ENCODE assay signal across 8 cellular contexts in genomic region chr17:74211141-74211928, GRCh38. TPM values are rescaled to one million over a fixed set of nuclear protein-coding genes. Genes with fewer than 3 reads are reported as not detected.
DNase-seq lines count a peak whose midpoint lies in the region; ATAC-seq, FAIRE-seq and TF ChIP-seq lines count a peak whose summit lies in the region.

No MANE protein-coding gene starts in this region.

- ATAC-seq in CD4-positive, alpha-beta T cell (ENCODE audit: poor library complexity), result no peak
- no peak for ATAC-seq in GM12878
- no peak for ATAC-seq in GM18502 (IDR thresholded peaks at IDR 0.05; ENCODE audit: poor library complexity, unreplicated experiment)

- TF ChIP-seq RAD21 in GM12878 (IDR thresholded peaks at IDR 0.05; ENCODE audit: insufficient read depth, low read depth, low read length), result no peak

- H3K4me2 ChIP-seq in MM.1S (ENCODE audit: low read depth, low read length) (peak overlapping the region; percentile 97), GM12878 (ENCODE audit: control insufficient read depth, insufficient read depth) (peak overlapping the region; percentile 89)

- in situ Hi-C loops in GM12878 (cut with MboI) (loop anchor here (10.0 kb wide), 1 partner anchor 63 kb away; the partner anchor contains the start of gene DNAI2), GM13976 (cut with MboI; ENCODE audit: low sequenced_read_pairs, unreplicated experiment) (no loop called here)

- FAIRE-seq in GM12878 (lab: Jason Lieb, UNC), result no peak

- H3K4me3 Mint-ChIP-seq in CD4-positive, alpha-beta T cell, result peak overlapping the region; percentile 89

- H3K4me1 Mint-ChIP-seq in CD4-positive, alpha-beta T cell (ENCODE audit: low read depth), result peaks cover 56% of the 10 kb centered on the region

- no TSS peak for BruUV-seq in GM12878 (replicated peaks; lab: Mats Ljungman, UMichigan)

- DNase-seq in CD4-positive, alpha-beta T cell, result peak in 1 of 10 experiments; percentile 18
- DNase-seq in MM.1S (no peak), GM12878 (ENCODE audit: low read depth, low spot score) (no peak), DMS114 treated with DMSO at 0.1 percent for 48 hours (lab: John Stamatoyannopoulos, UW; ENCODE audit: unreplicated experiment) (no peak), GM13976 (ENCODE audit: low spot score) (no peak), NCI-H1436 treated with DMSO at 0.1 percent for 48 hours (lab: John Stamatoyannopoulos, UW) (no peak)

- H3K4me3 ChIP-seq in MM.1S (ENCODE audit: low read length) (peak overlapping the region; percentile 63), GM12878 (peak overlapping the region; percentile 77; the same call in 1 of the 2 replicates), mesodermal cell (ENCODE audit: extremely low read depth, insufficient read depth, low read length, poor library complexity, severe bottlenecking) (no peak overlapping the region)

- peak overlapping the region; percentile 4 for H3K27ac ChIP-seq in CD4-positive, alpha-beta T cell (ENCODE audit: low read depth, low read length)
- H3K27ac ChIP-seq in MM.1S (ENCODE audit: low read length), result no peak overlapping the region
- H3K27ac ChIP-seq in GM12878 (ENCODE audit: control insufficient read depth, insufficient read depth), result no peak overlapping the region
- peak overlapping the region; percentile 72 for H3K27ac ChIP-seq in mesodermal cell (ENCODE audit: low read depth, low read length, severe bottlenecking)

- no peak for TF ChIP-seq CTCF in CD4-positive, alpha-beta T cell (IDR thresholded peaks at IDR 0.05)
- TF ChIP-seq CTCF in MM.1S (IDR thresholded peaks at IDR 0.05; ENCODE audit: low read length) (no peak), GM12878 (IDR thresholded peaks at IDR 0.05 in 2 of 3, conservative IDR thresholded peaks at IDR 0.05 in 1 of 3; ENCODE audit: control insufficient read depth in 2 of 3, extremely low read depth in 1 of 3, insufficient read depth in 1 of 3, low read depth in 3 of 3, low read length in 3 of 3) (no peak), GM13976 (IDR thresholded peaks at IDR 0.05; ENCODE audit: borderline replicate concordance, control extremely low read depth, extremely low read depth, insufficient read depth, missing control alignments) (no peak)

- H3K79me2 ChIP-seq in MM.1S (ENCODE audit: low read length) (peaks cover 25% of the 10 kb centered on the region), GM12878 (ENCODE audit: control insufficient read depth, insufficient read depth, low read length) (peaks cover 31% of the 10 kb centered on the region)

- H2AFZ ChIP-seq in MM.1S (ENCODE audit: low read length), result no peak overlapping the region
- no peak overlapping the region for H2AFZ ChIP-seq in GM12878 (ENCODE audit: control insufficient read depth, low read depth, low read length)

- H3K36me3 ChIP-seq in MM.1S (replicated peaks; ENCODE audit: insufficient read depth, low read length), result peaks cover 8% of the 10 kb centered on the region; the same call in 1 of the 2 replicates
- peaks cover 13 to 21% of the 10 kb centered on the region in 2 experiments for H3K36me3 ChIP-seq in GM12878 (ENCODE audit: control insufficient read depth in 2 of 2, insufficient read depth in 2 of 2, low read length in 1 of 2)
- H3K36me3 ChIP-seq in mesodermal cell (ENCODE audit: control insufficient read depth, insufficient read depth, low read length), result peaks cover 45% of the 10 kb centered on the region

- H3K27me3 Mint-ChIP-seq in CD4-positive, alpha-beta T cell, result no peaks in the 10 kb centered on the region

- H3K9me2 ChIP-seq in MM.1S (replicated peaks; ENCODE audit: insufficient read depth, low read length), result no peaks in the 10 kb centered on the region

- H3K9me3 ChIP-seq in CD4-positive, alpha-beta T cell (ENCODE audit: control insufficient read depth, low read length), result no peaks in the 10 kb centered on the region
- H3K9me3 ChIP-seq in MM.1S (replicated peaks; ENCODE audit: insufficient read depth, low read length) (no peaks in the 10 kb centered on the region), GM12878 (replicated peaks; ENCODE audit: control insufficient read depth, insufficient read depth, low read length) (no peaks in the 10 kb centered on the region), mesodermal cell (ENCODE audit: control insufficient read depth, low read length) (no peaks in the 10 kb centered on the region)

- intact Hi-C loops in CD4-positive, alpha-beta T cell (cut with DNase I, micrococcal nuclease), result loop anchor here (2.0 to 5.0 kb wide), 5 partner anchors 71 to 245 kb away; partner anchors contain the start of genes BTBD17 (in 1 of the 2) and GPR142 (in 1 of the 2)
- intact Hi-C loops in GM12878 (cut with micrococcal nuclease; ENCODE audit: unreplicated experiment), result loop anchor here (2.0 to 5.0 kb wide), 2 partner anchors 71 to 149 kb away; partner anchors contain the start of gene BTBD17

- peaks cover 10% of the 10 kb centered on the region; the same call in 1 of the 2 replicates for H3K4me1 ChIP-seq in MM.1S (ENCODE audit: low read length)
- H3K4me1 ChIP-seq in GM12878 (ENCODE audit: control insufficient read depth, insufficient read depth, low read length), result peaks cover 28% of the 10 kb centered on the region
- H3K4me1 ChIP-seq in mesodermal cell (ENCODE audit: control insufficient read depth, insufficient read depth, low read length, poor library complexity, severe bottlenecking), result peaks cover 38% of the 10 kb centered on the region

- peak; percentile 77 for TF ChIP-seq POLR2A in GM12878 (IDR thresholded peaks at IDR 0.05; ENCODE audit: low read depth, low read length)

- RAD21 ChIA-PET in GM12878 (lab: Charles Lee; ENCODE audit: unreplicated experiment), result interaction anchor here (0.9 to 1.7 kb wide), 4 partner anchors 72 to 242 kb away, joined by 3 to 8 read pairs (median 6); no protein-coding TSS in a partner anchor

- peaks cover 48% of the 10 kb centered on the region for H3F3A ChIP-seq in MM.1S (ENCODE audit: insufficient read depth, low read length)

- CTCF ChIA-PET in CD4-positive, alpha-beta T cell (lab: Charles Lee), result interaction anchor here (0.9 to 1.4 kb wide), 4 partner anchors 8 to 85 kb away, joined by 3 to 7 read pairs (median 4); partner anchors contain the start of gene RPL38
- CTCF ChIA-PET in GM12878 (lab: Yijun Ruan, JAX), result interaction anchor here (0.7 to 1.8 kb wide), 12 partner anchors 8 to 246 kb away, joined by 3 to 9 read pairs (median 4); partner anchors contain the start of genes BTBD17, GPR142 and RPL38

- H3K36me3 Mint-ChIP-seq in CD4-positive, alpha-beta T cell (ENCODE audit: low read depth), result peaks cover 50% of the 10 kb centered on the region

- POLR2A ChIA-PET in CD4-positive, alpha-beta T cell (lab: Charles Lee), result interaction anchor here (0.9 to 1.1 kb wide), 3 partner anchors 16 to 64 kb away, joined by 3 read pairs; no protein-coding TSS in a partner anchor
- POLR2A ChIA-PET in GM12878 (lab: Charles Lee), result interaction anchor here (1.3 kb wide), 1 partner anchor 24 kb away, joined by 3 read pairs; no protein-coding TSS in a partner anchor

- H3K27ac Mint-ChIP-seq in CD4-positive, alpha-beta T cell, result peak overlapping the region; percentile 74

- H4K20me1 ChIP-seq in MM.1S (ENCODE audit: insufficient read depth, low read length), result peaks cover 41% of the 10 kb centered on the region
- H4K20me1 ChIP-seq in GM12878 (ENCODE audit: control insufficient read depth, insufficient read depth), result peaks cover 3% of the 10 kb centered on the region

- TF ChIP-seq EP300 in GM12878 (IDR thresholded peaks at IDR 0.05; ENCODE audit: borderline replicate concordance in 1 of 2, control insufficient read depth in 1 of 2, low read depth in 2 of 2, low read length in 2 of 2), result no peak

- SMC1A ChIA-PET in GM12878 (lab: Charles Lee; ENCODE audit: uncharacterized antibody, unreplicated experiment), result interaction anchor here (0.7 to 3.3 kb wide), 5 partner anchors 73 to 156 kb away, joined by 3 to 9 read pairs (median 3); partner anchors contain the start of gene GPR142

- 72% methylated on average over 14 of the region's 14 CpGs for WGBS in GM12878 (ENCODE audit: insufficient coverage, insufficient replicate concordance, low lambda C conversion rate, missing lambda C conversion rate)
- 47 to 48% methylated on average over 14 of the region's 14 CpGs for WGBS in mesodermal cell (ENCODE audit: insufficient coverage in 2 of 2), 2 experiments

- H3K9ac ChIP-seq in MM.1S (ENCODE audit: low read length), result no peak overlapping the region
- H3K9ac ChIP-seq in GM12878 (ENCODE audit: control insufficient read depth, insufficient read depth, low read length), result peak overlapping the region; percentile 55; the same call in 1 of the 2 replicates

- H3K9me3 Mint-ChIP-seq in CD4-positive, alpha-beta T cell, result no peaks in the 10 kb centered on the region

- H3K27me3 ChIP-seq in CD4-positive, alpha-beta T cell (ENCODE audit: control insufficient read depth, insufficient read depth, low read length), result no peaks in the 10 kb centered on the region
- peaks cover 10% of the 10 kb centered on the region for H3K27me3 ChIP-seq in MM.1S (replicated peaks; ENCODE audit: insufficient read depth, low read length)
- no peaks in the 10 kb centered on the region for H3K27me3 ChIP-seq in GM12878 (replicated peaks in 1 of 2; ENCODE audit: control insufficient read depth in 2 of 2, insufficient read depth in 2 of 2, low read length in 1 of 2)

RNA-seq across cellular contexts. Expression of gene TTYH2, which starts 2.0 kb away (rescaled TPM):
- total RNA-seq in CD4-positive, alpha-beta T cell, result 1 to 10 TPM; 4.4 to 5.4 TPM
- total RNA-seq in GM12878 (2013; cell fraction: nucleolus; rRNA removed), result 149 and 160 TPM in 2 replicates
- 9.7 and 10.7 TPM in 2 replicates for total RNA-seq in GM12878 (2014; rRNA removed)
- 4.2 and 4.4 TPM in 2 replicates for total RNA-seq in GM12878 (2014; rRNA removed; fragmentation: Illumina TruSeq; extraction: Trizol)
- total RNA-seq in GM12878 (2021), result 7.7 and 8.5 TPM in 2 replicates
- polyA plus RNA-seq in GM12878 (2011; ENCODE audit: low read depth), result 2.5 TPM
- polyA plus RNA-seq in GM12878 (2011; rRNA removed), result 14.1 and 25.2 TPM in 2 replicates
- polyA plus RNA-seq in GM12878 (2011; cell fraction: cytosol; rRNA removed), result 24.7 and 32.7 TPM in 2 replicates
- polyA plus RNA-seq in GM12878 (2011; cell fraction: nucleus; rRNA removed), result 99.0 and 109 TPM in 2 replicates
- 3.8 and 5.7 TPM in 2 replicates for polyA plus RNA-seq in GM12878 (2012)
- polyA plus RNA-seq in GM12878 (2014; fragmentation: Illumina TruSeq; extraction: Trizol), result 5.8 and 6.6 TPM in 2 replicates
- polyA plus RNA-seq in GM12878 (2014; fragmentation: Nextera tagmentation; extraction: Ambion mirVana), result under 1 TPM; 0.26 to 0.47 TPM
- 9.9 and 10.4 TPM in 2 replicates for polyA plus RNA-seq in GM12878 (2014; rRNA removed)
- polyA plus RNA-seq in GM12878 (2016; fragmentation: Nextera tagmentation; extraction: Ambion mirVana), result 1 to 10 TPM; 6.5 to 6.7 TPM
- 24.1 and 32.2 TPM in 2 replicates for polyA minus RNA-seq in GM12878 (2011; rRNA and poly(A)+ RNA removed)
- polyA minus RNA-seq in GM12878 (2011; cell fraction: cytosol; rRNA and poly(A)+ RNA removed), result 5.4 and 7.2 TPM in 2 replicates
- polyA minus RNA-seq in GM12878 (2011; cell fraction: nucleus; rRNA and poly(A)+ RNA removed), result 20.9 and 23.5 TPM in 2 replicates
- 5.3 TPM for polyA plus RNA-seq in mesodermal cell (2013, experiment 1 of 2)
- polyA plus RNA-seq in mesodermal cell (2013, experiment 2 of 2), result 4.7 TPM

RNA-seq across cellular contexts. Expression of gene RPL38, which starts 7.9 kb away (rescaled TPM):
- total RNA-seq in CD4-positive, alpha-beta T cell, result 1,000 to 10,000 TPM; 2,305 to 2,531 TPM
- 157 and 160 TPM in 2 replicates for total RNA-seq in GM12878 (2013; cell fraction: nucleolus; rRNA removed)
- 3,474 and 3,658 TPM in 2 replicates for total RNA-seq in GM12878 (2014; rRNA removed)
- total RNA-seq in GM12878 (2014; rRNA removed; fragmentation: Illumina TruSeq; extraction: Trizol), result 2,756 and 2,777 TPM in 2 replicates
- 1,318 and 1,414 TPM in 2 replicates for total RNA-seq in GM12878 (2021)
- polyA plus RNA-seq in GM12878 (2011; ENCODE audit: low read depth), result 1,426 TPM
- 1,375 and 1,634 TPM in 2 replicates for polyA plus RNA-seq in GM12878 (2011; rRNA removed)
- 350 and 2,010 TPM in 2 replicates for polyA plus RNA-seq in GM12878 (2011; cell fraction: cytosol; rRNA removed)
- 901 and 1,479 TPM in 2 replicates for polyA plus RNA-seq in GM12878 (2011; cell fraction: nucleus; rRNA removed)
- 5,418 and 5,579 TPM in 2 replicates for polyA plus RNA-seq in GM12878 (2012)
- polyA plus RNA-seq in GM12878 (2014; fragmentation: Illumina TruSeq; extraction: Trizol), result 1,052 and 1,828 TPM in 2 replicates
- 1,000 to 10,000 TPM; 2,918 to 3,855 TPM for polyA plus RNA-seq in GM12878 (2014; fragmentation: Nextera tagmentation; extraction: Ambion mirVana)
- polyA plus RNA-seq in GM12878 (2014; rRNA removed), result 4,938 and 5,822 TPM in 2 replicates
- polyA plus RNA-seq in GM12878 (2016; fragmentation: Nextera tagmentation; extraction: Ambion mirVana), result 1,000 to 10,000 TPM; 2,421 to 2,570 TPM
- polyA minus RNA-seq in GM12878 (2011; rRNA and poly(A)+ RNA removed), result 1,625 and 2,002 TPM in 2 replicates
- polyA minus RNA-seq in GM12878 (2011; cell fraction: cytosol; rRNA and poly(A)+ RNA removed), result 442 and 456 TPM in 2 replicates
- 137 and 144 TPM in 2 replicates for polyA minus RNA-seq in GM12878 (2011; cell fraction: nucleus; rRNA and poly(A)+ RNA removed)
- polyA plus RNA-seq in mesodermal cell (2013, experiment 1 of 2), result 2,074 TPM
- polyA plus RNA-seq in mesodermal cell (2013, experiment 2 of 2), result 1,950 TPM

Comparison
In these comparisons a context has a peak if more than half of its experiments do, and no peak if none do; other contexts are left out.
1. H3K27ac ChIP-seq: peak in CD4-positive, alpha-beta T cell (single experiment) and mesodermal cell (single experiment); none in MM.1S (single experiment) and GM12878 (single experiment).